In genomic region chr11:30917859-30918478, GRCh38 we compare ENCODE assay signal across 8 cellular contexts.
DNase-seq lines count a peak whose midpoint lies in the region; ATAC-seq, FAIRE-seq and TF ChIP-seq lines count a peak whose summit lies in the region.

No MANE protein-coding gene starts in this region.

- H3K4me3 ChIP-seq in NT2/D1 (ENCODE audit: insufficient read length, low read depth): no peak overlapping the region
- no peak overlapping the region for H3K4me3 ChIP-seq in H1 (ENCODE audit: extremely low read depth in 1 of 4, insufficient read depth in 2 of 4, low read depth in 3 of 4, low read length in 4 of 4)

- H2AFZ ChIP-seq in H1 (ENCODE audit: low read length): no peak overlapping the region

- no peak overlapping the region for H2AK5ac ChIP-seq in H1 (ENCODE audit: low read depth, low read length)

- peak in 2 of 3 experiments; percentile 42 to 50; a peak in 3 of 4 replicates for TF ChIP-seq CTCF in H1 (IDR thresholded peaks at IDR 0.05; ENCODE audit: control extremely low read depth in 1 of 3, insufficient read depth in 1 of 3, low read depth in 1 of 3, low read length in 3 of 3)

- WGBS in H1 (ENCODE audit: extremely low coverage in 1 of 2, insufficient coverage in 1 of 2, insufficient read length in 1 of 2, insufficient replicate concordance in 2 of 2, low coverage in 1 of 2, low lambda C conversion rate in 2 of 2, missing lambda C conversion rate in 1 of 2), 2 experiments: 19% methylated on average over 6 of the region's 6 CpGs; no CpG with 5 or more reads in 1 of the 2 experiments

- no peak overlapping the region for H2BK120ac ChIP-seq in H1 (replicated peaks; ENCODE audit: low read depth, low read length)

- no peak overlapping the region for H3K23ac ChIP-seq in H1 (ENCODE audit: insufficient read length)

- no peak for TF ChIP-seq POLR2A in H1 (IDR thresholded peaks at IDR 0.05; ENCODE audit: control extremely low read depth in 1 of 2, low read depth in 2 of 2, low read length in 2 of 2)

- H3K4me2 ChIP-seq in H1 (ENCODE audit: insufficient read depth in 1 of 2, low read depth in 2 of 2, low read length in 2 of 2): no peak overlapping the region

- H3K79me1 ChIP-seq in H1 (ENCODE audit: low read depth, low read length): no peaks in the 10 kb centered on the region

- H4K91ac ChIP-seq in H1 (replicated peaks; ENCODE audit: insufficient read length, low read length): no peak overlapping the region

- CTCF ChIA-PET in H1 (lab: Charles Lee; ENCODE audit: partially characterized antibody): interaction anchor here (0.6 to 1.7 kb wide), 11 partner anchors 15 to 846 kb away, joined by 3 to 9 read pairs (median 3); no protein-coding TSS in a partner anchor

- H3K56ac ChIP-seq in H1 (replicated peaks; ENCODE audit: insufficient read length, low read depth, low read length): no peak overlapping the region

- no peaks in the 10 kb centered on the region for H3K79me2 ChIP-seq in H1 (ENCODE audit: control insufficient read depth in 1 of 2, insufficient read depth in 2 of 2, low read length in 2 of 2)

- POLR2A ChIA-PET in H1 (lab: Charles Lee; ENCODE audit: partially characterized antibody): interaction anchor here (0.7 kb wide), 1 partner anchor 403 kb away, joined by 3 read pairs; no protein-coding TSS in a partner anchor

- H3K14ac ChIP-seq in H1 (ENCODE audit: insufficient read length): no peak overlapping the region

- DNase-seq in DMS53 treated with DMSO at 0.1 percent for 48 hours (lab: John Stamatoyannopoulos, UW; ENCODE audit: unreplicated experiment) (peak; percentile 35), HS-5 (ENCODE audit: low read depth) (peak; percentile 42), NT2/D1 (ENCODE audit: low read depth, low spot score) (peak; percentile 44), H1 (ENCODE audit: low read depth in 1 of 2, low spot score in 2 of 2) (no peak), middle frontal gyrus (ENCODE audit: extremely low spot score, low spot score) (peak; percentile 74)

- no peak overlapping the region for H2BK5ac ChIP-seq in H1 (ENCODE audit: low read depth, low read length)

- H3K9ac ChIP-seq in NT2/D1 (ENCODE audit: insufficient read length, low read depth) (no peak overlapping the region), H1 (replicated peaks in 1 of 4; ENCODE audit: extremely low read depth in 1 of 4, low read depth in 3 of 4, low read length in 3 of 4) (no peak overlapping the region)

- H4K8ac ChIP-seq in H1 (ENCODE audit: extremely low read depth, insufficient read depth, low read length): no peak overlapping the region

- no peak overlapping the region for H2BK12ac ChIP-seq in H1 (ENCODE audit: low read depth, low read length)

- H3K27me3 ChIP-seq in NT2/D1 (ENCODE audit: insufficient read depth, insufficient read length): no peaks in the 10 kb centered on the region
- H3K27me3 ChIP-seq in H1 (replicated peaks in 1 of 4; ENCODE audit: control insufficient read depth in 3 of 4, extremely low read depth in 1 of 4, insufficient read depth in 3 of 4, low read length in 3 of 4): no peaks in the 10 kb centered on the region

- no peaks in the 10 kb centered on the region for H4K20me1 ChIP-seq in H1 (replicated peaks in 1 of 2; ENCODE audit: control insufficient read depth in 1 of 2, insufficient read depth in 2 of 2, low read length in 2 of 2)

- H3K9me3 ChIP-seq in NT2/D1 (ENCODE audit: insufficient read depth, low read length) (no peaks in the 10 kb centered on the region), H1 (ENCODE audit: insufficient read depth in 2 of 2, low read depth in 1 of 2, low read length in 1 of 2) (no peaks in the 10 kb centered on the region)

- no peaks in the 10 kb centered on the region for H3K23me2 ChIP-seq in H1 (ENCODE audit: low read depth, low read length)

- H3K27ac ChIP-seq in H1 (ENCODE audit: low read depth, low read length): no peak overlapping the region

- no peak overlapping the region for H3K18ac ChIP-seq in H1 (ENCODE audit: extremely low read depth, low read length)

- H3K4me1 ChIP-seq in NT2/D1 (ENCODE audit: insufficient read depth, insufficient read length) (no peaks in the 10 kb centered on the region), H1 (replicated peaks in 1 of 4; ENCODE audit: control insufficient read depth in 3 of 4, insufficient read depth in 4 of 4, low read length in 3 of 4) (no peaks in the 10 kb centered on the region; a peak in 1 of 7 replicates)

- ATAC-seq in GM19372 (IDR thresholded peaks at IDR 0.05; ENCODE audit: low read depth, unreplicated experiment) (peak; percentile 62), GM21825 (IDR thresholded peaks at IDR 0.05; ENCODE audit: unreplicated experiment) (no peak), HG03039 (IDR thresholded peaks at IDR 0.05; ENCODE audit: unreplicated experiment) (no peak)

- H4K5ac ChIP-seq in H1 (ENCODE audit: insufficient read length, low read depth, low read length): no peak overlapping the region

- FAIRE-seq in H1 (lab: Jason Lieb, UNC): peak; percentile 90

- H3K36me3 ChIP-seq in NT2/D1 (ENCODE audit: insufficient read depth, insufficient read length, low read length) (no peaks in the 10 kb centered on the region), H1 (ENCODE audit: control insufficient read depth in 2 of 4, insufficient read depth in 4 of 4, low read length in 3 of 4) (no peaks in the 10 kb centered on the region)

- H3K4ac ChIP-seq in H1 (replicated peaks; ENCODE audit: insufficient read length, low read depth, low read length): no peak overlapping the region

- no peak overlapping the region for H2BK15ac ChIP-seq in H1 (ENCODE audit: low read length)

- TF ChIP-seq RAD21 in H1 (IDR thresholded peaks at IDR 0.05 in 1 of 2, conservative IDR thresholded peaks at IDR 0.05 in 1 of 2; ENCODE audit: low read depth in 2 of 2, low read length in 2 of 2): peak; percentile 79 to 82

- TF ChIP-seq EP300 in H1 (IDR thresholded peaks at IDR 0.05; ENCODE audit: borderline replicate concordance in 1 of 2, low read depth in 2 of 2, low read length in 2 of 2): no peak

- H2BK20ac ChIP-seq in H1 (ENCODE audit: low read length): no peak overlapping the region

TF ChIP-seq in H1, 55 proteins besides CTCF, POLR2A, EP300 and RAD21:
- no peak for TF ChIP-seq KDM1A (IDR thresholded peaks at IDR 0.05; ENCODE audit: borderline replicate concordance, low read length)
TF ChIP-seq in H1: peak in this region for 0.

Comparison
In these comparisons a context has a peak if more than half of its experiments do, and no peak if none do; other contexts are left out.
1. DNase-seq: peak in DMS53 treated with DMSO at 0.1 percent for 48 hours (single experiment), HS-5 (single experiment), NT2/D1 (single experiment) and middle frontal gyrus (single experiment); none in H1 (0 of 2).